In the genomic region with DNA sequence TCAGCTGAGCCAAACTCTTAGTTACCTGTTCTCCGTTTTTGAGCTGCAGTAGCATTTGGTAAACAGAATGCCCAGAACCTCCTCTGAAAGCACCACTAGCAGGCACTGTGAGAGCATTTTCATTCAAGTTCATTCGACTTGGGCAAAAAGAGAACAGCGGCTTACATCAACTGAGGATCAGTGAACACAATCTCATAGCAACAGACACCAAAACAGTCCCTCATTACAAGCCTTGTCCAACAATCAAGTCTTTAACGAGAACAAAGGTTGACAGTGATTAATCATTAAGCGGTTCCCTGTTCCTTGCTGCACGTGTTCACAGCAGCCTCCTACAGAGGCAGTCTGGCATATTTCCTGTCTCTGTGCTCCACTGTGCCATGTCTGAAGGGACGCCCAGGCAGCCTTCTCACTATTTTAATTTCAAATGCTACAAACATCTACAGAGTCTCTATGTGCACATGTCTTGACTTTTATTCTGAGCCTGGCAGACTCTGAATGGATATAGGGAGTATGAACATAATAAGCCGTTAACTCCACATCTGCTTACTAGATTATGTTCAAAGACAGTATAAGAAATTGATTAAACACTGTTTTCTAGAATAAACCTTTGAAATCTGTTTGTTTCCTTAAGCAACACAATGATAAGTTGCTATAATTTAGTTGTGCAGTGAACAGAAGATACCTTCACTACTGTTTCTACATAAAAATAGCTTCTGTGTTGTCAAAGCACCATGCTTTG, we compare ENCODE assay signal across 9 cellular contexts.
A peak's percentile ranks its signal among the peaks of the same experiment; 100 is the strongest.
DNase-seq lines count a peak whose midpoint lies in the region; ATAC-seq and TF ChIP-seq lines count a peak whose summit lies in the region.
"Had no signal": no experiment of that assay in that cellular context is flagged by ENCODE, and none has a peak within 500 bp of the region (broad histone marks: within the 10 kb centered on the region; RNA-seq: fewer than 3 reads in every experiment).

No MANE protein-coding gene starts in this region.

- H2BK120ac ChIP-seq in IMR-90 (ENCODE audit: low read depth, low read length): peak overlapping the region; percentile 70

- H2BK5ac ChIP-seq in IMR-90 (ENCODE audit: low read depth, low read length, poor library complexity, severe bottlenecking): peak overlapping the region; percentile 29

- no peak overlapping the region for H3K27ac ChIP-seq in IMR-90 (ENCODE audit: insufficient read depth, low read length)
- peak overlapping the region; percentile 37 for H3K27ac ChIP-seq in caudate nucleus (ENCODE audit: low read depth, low read length)

- no peaks in the 10 kb centered on the region for H3K36me3 ChIP-seq in IMR-90 (ENCODE audit: control insufficient read depth, insufficient read depth, low read length)
- H3K36me3 ChIP-seq: ovary had no signal

- peak; percentile 91 for DNase-seq in G401 (ENCODE audit: low spot score)
- peak; percentile 54 for DNase-seq in IMR-90
- peak; percentile 14 for DNase-seq in UCSD-AML1 (lab: John Stamatoyannopoulos, UW; ENCODE audit: unreplicated experiment)
- peak in 53 of 61 donors; percentile 2 to 91 (median 53) for DNase-seq in caudate nucleus (lab: John Stamatoyannopoulos, UW)
- DNase-seq in kidney glomerular epithelial cell (lab: John Stamatoyannopoulos, UW): peak; percentile 95
- peak; percentile 45 for DNase-seq in stimulated activated CD8-positive, alpha-beta memory T cell treated with anti-CD3 and anti-CD28 coated beads, Interleukin-4, amount 100 ng/mL, for 48 hours
- no peak for DNase-seq in H4 (ENCODE audit: low spot score)

- H4K20me1 ChIP-seq in IMR-90 (ENCODE audit: insufficient read depth, low read length): no peaks in the 10 kb centered on the region

- POLR2A ChIA-PET in IMR-90 (lab: Charles Lee; ENCODE audit: unreplicated experiment): interaction anchor here (0.5 kb wide), 1 partner anchor 101 kb away, joined by 5 read pairs; no protein-coding TSS in a partner anchor

- TF ChIP-seq CTCF in IMR-90 (conservative IDR thresholded peaks at IDR 0.05; ENCODE audit: low read depth, low read length): peak; percentile 42

- peak overlapping the region; percentile 67 for H3K14ac ChIP-seq in IMR-90 (replicated peaks; ENCODE audit: low read depth, low read length)

- peak overlapping the region; percentile 13 for H2BK20ac ChIP-seq in IMR-90 (ENCODE audit: low read depth, low read length)

- peak overlapping the region; percentile 90 for H3K4ac ChIP-seq in IMR-90 (ENCODE audit: low read depth, low read length)

- CTCF ChIA-PET in IMR-90 (lab: Yijun Ruan, JAX): no interaction called here

- H4K91ac ChIP-seq in IMR-90 (ENCODE audit: insufficient read depth, low read depth, low read length): peak overlapping the region; percentile 31; the same call in 1 of the 2 replicates

- H3K9me3 ChIP-seq in IMR-90 (ENCODE audit: control insufficient read depth, insufficient read depth, low read length): no peaks in the 10 kb centered on the region
- H3K9me3 ChIP-seq: ovary had no signal

- no peak overlapping the region for H3K9ac ChIP-seq in IMR-90 (ENCODE audit: low read depth, low read length)

- no TSS peak for BruUV-seq in IMR-90 (replicated peaks; lab: Mats Ljungman, UMichigan)

- peak overlapping the region; percentile 52 for H2AFZ ChIP-seq in IMR-90 (replicated peaks; ENCODE audit: low read length, poor library complexity)

- peak overlapping the region; percentile 55; the same call in 1 of the 2 replicates for H2AK5ac ChIP-seq in IMR-90 (ENCODE audit: low read depth, low read length)

- dilution Hi-C loops in IMR-90 (cut with HindIII; ENCODE audit: low sequenced_read_pairs, unreplicated experiment): no loop called here

- no peak overlapping the region for H3K4me3 ChIP-seq in IMR-90 (ENCODE audit: insufficient read depth, low read depth, low read length)
- H3K4me3 ChIP-seq: ovary had no signal

- TF ChIP-seq RAD21 in IMR-90 (IDR thresholded peaks at IDR 0.05; ENCODE audit: low read length): peak; percentile 53; the same call in 1 of the 2 replicates

- TF ChIP-seq POLR2A in IMR-90 (IDR thresholded peaks at IDR 0.05; ENCODE audit: low read depth, low read length): no peak

- H3K27me3 ChIP-seq in IMR-90 (ENCODE audit: control insufficient read depth, insufficient read depth, low read length): no peaks in the 10 kb centered on the region
- H3K27me3 ChIP-seq: ovary had no signal

- H4K8ac ChIP-seq in IMR-90 (ENCODE audit: low read depth in 2 of 2, low read length in 2 of 2): peak overlapping the region; percentile 3 to 63; a peak in 3 of 4 replicates

- H3K56ac ChIP-seq in IMR-90 (ENCODE audit: extremely low read depth, insufficient read depth, low read length): no peak overlapping the region; the same call in 1 of the 2 replicates

- H3K4me2 ChIP-seq in IMR-90 (ENCODE audit: low read depth, low read length): peak overlapping the region; percentile 65

- WGBS in IMR-90 (ENCODE audit: extremely low coverage in 2 of 2, insufficient read length in 1 of 2), 2 experiments: 32% methylated on average over 6 of the region's 8 CpGs; no CpG with 5 or more reads in 1 of the 2 experiments

- peak overlapping the region; percentile 79; the same call in 2 of the 3 replicates for H2BK15ac ChIP-seq in IMR-90 (ENCODE audit: low read depth, low read length)

- peaks cover 4% of the 10 kb centered on the region; the same call in 1 of the 2 replicates for H3K9me1 ChIP-seq in IMR-90 (ENCODE audit: insufficient read depth, low read length)

- peak overlapping the region; percentile 40; the same call in 1 of the 2 replicates for H4K5ac ChIP-seq in IMR-90 (ENCODE audit: low read depth, low read length)

- peak overlapping the region; percentile 95; the same call in 1 of the 2 replicates for H3K23ac ChIP-seq in IMR-90 (ENCODE audit: low read depth, low read length)

- peak; percentile 88 for ATAC-seq in GM21529 (IDR thresholded peaks at IDR 0.05; ENCODE audit: unreplicated experiment)
- peak; percentile 31 for ATAC-seq in IMR-90 (ENCODE audit: low read depth)

- intact Hi-C loops in IMR-90 (cut with micrococcal nuclease): loop anchor here (5.0 kb wide), 1 partner anchor 330 kb away; the partner anchor contains the start of gene MAML2

- peak overlapping the region; percentile 38 for H2AK9ac ChIP-seq in IMR-90 (replicated peaks; ENCODE audit: low read depth, low read length, poor library complexity)

- in situ Hi-C loops in G401 (cut with HindIII; ENCODE audit: low sequenced_read_pairs): no loop called here
- in situ Hi-C loops in IMR-90 (cut with MboI; ENCODE audit: low sequenced_read_pairs): no loop called here

- peaks cover 8 to 33% of the 10 kb centered on the region in 2 experiments for H3K79me1 ChIP-seq in IMR-90 (ENCODE audit: low read depth in 1 of 2, low read length in 2 of 2)

- peaks cover 15% of the 10 kb centered on the region for H3K4me1 ChIP-seq in IMR-90 (ENCODE audit: control insufficient read depth, insufficient read depth, low read length)

- H3K18ac ChIP-seq in IMR-90 (ENCODE audit: low read depth, low read length): peak overlapping the region; percentile 45

TF ChIP-seq in IMR-90, 13 proteins besides CTCF, POLR2A, EP300 and RAD21:
- TF ChIP-seq RFX5 (IDR thresholded peaks at IDR 0.05; ENCODE audit: low read depth, low read length): no peak
- no peak for TF ChIP-seq MAFK (IDR thresholded peaks at IDR 0.05; ENCODE audit: low read depth, low read length)
- no peak for TF ChIP-seq CEBPB (IDR thresholded peaks at IDR 0.05; ENCODE audit: low read depth, low read length)
- no peak for TF ChIP-seq MXI1 (IDR thresholded peaks at IDR 0.05; ENCODE audit: borderline replicate concordance, low read depth, low read length)
- TF ChIP-seq, protein P1, sequence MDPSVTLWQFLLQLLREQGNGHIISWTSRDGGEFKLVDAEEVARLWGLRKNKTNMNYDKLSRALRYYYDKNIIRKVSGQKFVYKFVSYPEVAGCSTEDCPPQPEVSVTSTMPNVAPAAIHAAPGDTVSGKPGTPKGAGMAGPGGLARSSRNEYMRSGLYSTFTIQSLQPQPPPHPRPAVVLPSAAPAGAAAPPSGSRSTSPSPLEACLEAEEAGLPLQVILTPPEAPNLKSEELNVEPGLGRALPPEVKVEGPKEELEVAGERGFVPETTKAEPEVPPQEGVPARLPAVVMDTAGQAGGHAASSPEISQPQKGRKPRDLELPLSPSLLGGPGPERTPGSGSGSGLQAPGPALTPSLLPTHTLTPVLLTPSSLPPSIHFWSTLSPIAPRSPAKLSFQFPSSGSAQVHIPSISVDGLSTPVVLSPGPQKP (IDR thresholded peaks at IDR 0.05; ENCODE audit: borderline replicate concordance, low read depth, low read length): no peak
- no peak for TF ChIP-seq RCOR1 (IDR thresholded peaks at IDR 0.05; ENCODE audit: insufficient replicate concordance, low read length)
- TF ChIP-seq FOS (IDR thresholded peaks at IDR 0.05; ENCODE audit: low read depth, low read length): no peak
- peak; percentile 88 for TF ChIP-seq BHLHE40 (IDR thresholded peaks at IDR 0.05; ENCODE audit: low read depth, low read length)
- TF ChIP-seq, protein P2, sequence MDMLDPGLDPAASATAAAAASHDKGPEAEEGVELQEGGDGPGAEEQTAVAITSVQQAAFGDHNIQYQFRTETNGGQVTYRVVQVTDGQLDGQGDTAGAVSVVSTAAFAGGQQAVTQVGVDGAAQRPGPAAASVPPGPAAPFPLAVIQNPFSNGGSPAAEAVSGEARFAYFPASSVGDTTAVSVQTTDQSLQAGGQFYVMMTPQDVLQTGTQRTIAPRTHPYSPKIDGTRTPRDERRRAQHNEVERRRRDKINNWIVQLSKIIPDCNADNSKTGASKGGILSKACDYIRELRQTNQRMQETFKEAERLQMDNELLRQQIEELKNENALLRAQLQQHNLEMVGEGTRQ (IDR thresholded peaks at IDR 0.05; ENCODE audit: low read depth, low read length): peak; percentile 43; the same call in 1 of the 2 replicates
- TF ChIP-seq NFE2L2 (IDR thresholded peaks at IDR 0.05; ENCODE audit: low read depth, low read length): no peak
- TF ChIP-seq CHD1 (IDR thresholded peaks at IDR 0.05; ENCODE audit: low read depth, low read length): no peak
- TF ChIP-seq SMC3 (IDR thresholded peaks at IDR 0.05; ENCODE audit: low read depth, low read length): peak; percentile 27
- TF ChIP-seq MAZ (IDR thresholded peaks at IDR 0.05; ENCODE audit: borderline replicate concordance, low read depth, low read length): no peak
TF ChIP-seq in IMR-90: peak in this region for 3.
